Comparison of ENCODE assay signal across 32 cellular contexts in genomic region chr4:146346276-146346675, GRCh38.
DNase-seq lines count a peak whose midpoint lies in the region; ATAC-seq, FAIRE-seq and TF ChIP-seq lines count a peak whose summit lies in the region.
"Had no signal": no experiment of that assay in that cellular context is flagged by ENCODE, and none has a peak within 500 bp of the region (broad histone marks: within the 10 kb centered on the region; RNA-seq: fewer than 3 reads in every experiment).

No MANE protein-coding gene starts in this region.

- H2AFZ ChIP-seq in MM.1S (ENCODE audit: low read length) = no peak overlapping the region

- H3K9me2 ChIP-seq in MM.1S (replicated peaks; ENCODE audit: insufficient read depth, low read length) = no peaks in the 10 kb centered on the region

- no peak overlapping the region for H3K27ac ChIP-seq in MM.1S (ENCODE audit: low read length)
- H3K27ac ChIP-seq: 22Rv1, ascending aorta, left ventricle myocardium inferior, upper lobe of left lung, WERI-Rb-1 had no signal

- peaks cover 16% of the 10 kb centered on the region for H3K4me1 Mint-ChIP-seq in activated CD8-positive, alpha-beta T cell treated with anti-CD3 and anti-CD28 coated beads for 36 hours (ENCODE audit: low read depth)
- no peaks in the 10 kb centered on the region for H3K4me1 Mint-ChIP-seq in activated T-helper 17 cell treated with anti-CD3 and anti-CD28 coated beads, Interleukin-2, amount 50 U/mL, for 72 hours

- no peaks in the 10 kb centered on the region for H3K27me3 ChIP-seq in MM.1S (replicated peaks; ENCODE audit: insufficient read depth, low read length)
- H3K27me3 ChIP-seq: ascending aorta, upper lobe of left lung had no signal

- H3K79me2 ChIP-seq in MM.1S (ENCODE audit: low read length) = no peaks in the 10 kb centered on the region

- peak; percentile 34 for FAIRE-seq in G401.6 (lab: Jason Lieb, UNC)
- FAIRE-seq: H54, HTR-8/SVneo, islet of Langerhans had no signal

- H4K20me1 ChIP-seq in MM.1S (ENCODE audit: insufficient read depth, low read length) = no peaks in the 10 kb centered on the region

- H3K27ac Mint-ChIP-seq in activated CD8-positive, alpha-beta T cell treated with anti-CD3 and anti-CD28 coated beads for 36 hours = no peak overlapping the region
- no peak overlapping the region for H3K27ac Mint-ChIP-seq in activated T-helper 17 cell treated with anti-CD3 and anti-CD28 coated beads, Interleukin-2, amount 50 U/mL, for 72 hours
- H3K27ac Mint-ChIP-seq: nephron progenitor cell had no signal

- H3K4me1 ChIP-seq in MM.1S (ENCODE audit: low read length) = peaks cover 27% of the 10 kb centered on the region
- H3K4me1 ChIP-seq: ascending aorta, Caco-2, left ventricle myocardium inferior, upper lobe of left lung had no signal

- H3K4me2 ChIP-seq in MM.1S (ENCODE audit: low read depth, low read length) = peak overlapping the region; percentile 48

- H3K9me3 ChIP-seq in MM.1S (replicated peaks; ENCODE audit: insufficient read depth, low read length) = no peaks in the 10 kb centered on the region
- H3K9me3 ChIP-seq: ascending aorta, Caco-2, left ventricle myocardium inferior, upper lobe of left lung had no signal

- POLR2A ChIA-PET in activated CD8-positive, alpha-beta T cell treated with anti-CD3 and anti-CD28 coated beads for 36 hours (lab: Charles Lee) = no interaction called here

- H3F3A ChIP-seq in MM.1S (ENCODE audit: insufficient read depth, low read length) = no peaks in the 10 kb centered on the region

- H3K4me3 Mint-ChIP-seq in activated CD8-positive, alpha-beta T cell treated with anti-CD3 and anti-CD28 coated beads for 36 hours = no peak overlapping the region
- no peak overlapping the region for H3K4me3 Mint-ChIP-seq in activated T-helper 17 cell treated with anti-CD3 and anti-CD28 coated beads, Interleukin-2, amount 50 U/mL, for 72 hours
- H3K4me3 Mint-ChIP-seq: nephron progenitor cell; stimulated activated effector memory CD8-positive, alpha-beta T cell treated with anti-CD3 and anti-CD28 coated beads, Interleukin-12 subunit alpha, Interleukin-12 subunit beta, amount 100 ng/mL, for 72 hours had no signal

- CTCF ChIA-PET in activated CD8-positive, alpha-beta T cell treated with anti-CD3 and anti-CD28 coated beads for 36 hours (lab: Charles Lee) = interaction anchor here (0.6 to 1.2 kb wide), 3 partner anchors 283 to 751 kb away, joined by 3 to 4 read pairs (median 3); no protein-coding TSS in a partner anchor

- ATAC-seq in GM18867 (IDR thresholded peaks at IDR 0.05; ENCODE audit: unreplicated experiment) = peak; percentile 35
- ATAC-seq in HG02798 (IDR thresholded peaks at IDR 0.05; ENCODE audit: poor library complexity, unreplicated experiment) = peak; percentile 69
- ATAC-seq in activated CD8-positive, alpha-beta T cell treated with anti-CD3 and anti-CD28 coated beads for 36 hours = no peak
- ATAC-seq in activated T-helper 17 cell treated with anti-CD3 and anti-CD28 coated beads, Interleukin-2, amount 50 U/mL, for 72 hours (replicated peaks) = no peak
- ATAC-seq in HG02763 (IDR thresholded peaks at IDR 0.05; ENCODE audit: unreplicated experiment) = no peak
- ATAC-seq: stimulated activated effector memory CD8-positive, alpha-beta T cell treated with anti-CD3 and anti-CD28 coated beads, Interleukin-12 subunit alpha, Interleukin-12 subunit beta, amount 100 ng/mL, for 72 hours had no signal

- no peaks in the 10 kb centered on the region for H3K36me3 ChIP-seq in MM.1S (replicated peaks; ENCODE audit: insufficient read depth, low read length)
- H3K36me3 ChIP-seq: ascending aorta, left ventricle myocardium inferior, upper lobe of left lung, WERI-Rb-1 had no signal

- peak overlapping the region; percentile 11; the same call in 1 of the 2 replicates for H3K4me3 ChIP-seq in MM.1S (ENCODE audit: low read length)
- H3K4me3 ChIP-seq: ascending aorta, left ventricle myocardium inferior, upper lobe of left lung had no signal

- no peaks in the 10 kb centered on the region for H3K27me3 Mint-ChIP-seq in activated CD8-positive, alpha-beta T cell treated with anti-CD3 and anti-CD28 coated beads for 36 hours
- no peaks in the 10 kb centered on the region for H3K27me3 Mint-ChIP-seq in activated T-helper 17 cell treated with anti-CD3 and anti-CD28 coated beads, Interleukin-2, amount 50 U/mL, for 72 hours

- intact Hi-C loops in activated CD8-positive, alpha-beta T cell treated with anti-CD3 and anti-CD28 coated beads for 36 hours (cut with micrococcal nuclease) = no loop called here

- DNase-seq in MM.1S = peak; percentile 61
- DNase-seq in activated CD8-positive, alpha-beta T cell treated with anti-CD3 and anti-CD28 coated beads for 36 hours = no peak
- DNase-seq in activated CD4-positive, alpha-beta T cell treated with anti-CD3 and anti-CD28 coated beads, Interleukin-2, amount 50 U/mL, for 4 hours = no peak
- DNase-seq: activated CD4-positive, alpha-beta T cell treated with anti-CD3 and anti-CD28 coated beads for 48 hours; activated gamma-delta T cell treated with Interleukin-2 at 50 U/mL for 16 hours; C1 segment of cervical spinal cord; Caco-2; DMS53; effector CD8-positive, alpha-beta T cell; left ventricle myocardium inferior; mesenchymal stem cell; NCI-H1092; NCI-H187; NCI-H2171; NCI-H510A; nephron progenitor cell; stimulated activated CD4-positive, alpha-beta T cell treated with anti-CD3 and anti-CD28 coated beads, Interleukin-15, amount 100 ng/mL, for 24 hours; substantia nigra; T1000; upper lobe of left lung; WERI-Rb-1 had no signal

- no peak for TF ChIP-seq CTCF in MM.1S (IDR thresholded peaks at IDR 0.05; ENCODE audit: low read length)
- TF ChIP-seq CTCF in activated CD8-positive, alpha-beta T cell treated with anti-CD3 and anti-CD28 coated beads for 36 hours (IDR thresholded peaks at IDR 0.05) = no peak

- H3K9me3 Mint-ChIP-seq in activated CD8-positive, alpha-beta T cell treated with anti-CD3 and anti-CD28 coated beads for 36 hours = no peaks in the 10 kb centered on the region
- H3K9me3 Mint-ChIP-seq in activated T-helper 17 cell treated with anti-CD3 and anti-CD28 coated beads, Interleukin-2, amount 50 U/mL, for 72 hours = no peaks in the 10 kb centered on the region
- H3K9me3 Mint-ChIP-seq: stimulated activated effector memory CD8-positive, alpha-beta T cell treated with anti-CD3 and anti-CD28 coated beads, Interleukin-12 subunit alpha, Interleukin-12 subunit beta, amount 100 ng/mL, for 72 hours had no signal

- no peak overlapping the region for H3K9ac ChIP-seq in MM.1S (ENCODE audit: low read length)

- H3K36me3 Mint-ChIP-seq in activated CD8-positive, alpha-beta T cell treated with anti-CD3 and anti-CD28 coated beads for 36 hours (ENCODE audit: low read depth) = peaks cover 2% of the 10 kb centered on the region
- no peaks in the 10 kb centered on the region for H3K36me3 Mint-ChIP-seq in activated T-helper 17 cell treated with anti-CD3 and anti-CD28 coated beads, Interleukin-2, amount 50 U/mL, for 72 hours (ENCODE audit: low read depth)
- H3K36me3 Mint-ChIP-seq: stimulated activated effector memory CD8-positive, alpha-beta T cell treated with anti-CD3 and anti-CD28 coated beads, Interleukin-12 subunit alpha, Interleukin-12 subunit beta, amount 100 ng/mL, for 72 hours had no signal

Comparison
In these comparisons a context has a peak if more than half of its experiments do, and no peak if none do; other contexts are left out.
1. ATAC-seq: peak in GM18867 (single experiment) and HG02798 (single experiment); none in activated CD8-positive, alpha-beta T cell treated with anti-CD3 and anti-CD28 coated beads for 36 hours (single experiment), activated T-helper 17 cell treated with anti-CD3 and anti-CD28 coated beads, Interleukin-2, amount 50 U/mL, for 72 hours (single experiment) and HG02763 (single experiment).